1 cellular context compared by ENCODE assay signal in the genomic region with DNA sequence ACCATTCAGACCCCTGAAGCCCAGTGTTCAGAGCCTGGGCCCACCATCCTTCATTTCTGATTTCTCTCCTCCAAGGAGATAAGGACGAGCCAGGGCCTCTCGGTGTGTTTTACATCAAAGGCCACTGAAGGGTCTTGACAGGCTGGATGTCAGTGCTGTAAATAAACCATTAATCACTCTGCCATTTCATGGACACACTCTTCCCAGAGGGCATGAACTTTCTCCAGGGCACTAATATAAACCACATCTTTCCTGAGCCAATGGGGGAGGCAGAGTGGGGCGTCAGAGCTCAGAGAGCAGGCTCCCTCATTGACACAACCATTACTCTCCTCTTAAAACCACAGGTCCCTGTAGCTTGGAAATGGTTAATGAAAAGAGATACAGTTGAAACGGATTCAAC.
TF ChIP-seq lines count a peak whose summit lies in the region.

No MANE protein-coding gene starts in this region.

TF ChIP-seq in IMR-90, 13 proteins besides CTCF, POLR2A, EP300 and RAD21:
- TF ChIP-seq CEBPB (IDR thresholded peaks at IDR 0.05; ENCODE audit: low read depth, low read length) (no peak), SMC3 (IDR thresholded peaks at IDR 0.05; ENCODE audit: low read depth, low read length) (no peak), FOS (IDR thresholded peaks at IDR 0.05; ENCODE audit: low read depth, low read length) (no peak)
